In genomic region chr19:35901854-35902661, GRCh38 we compare ENCODE assay signal across 1 cellular context.
TF ChIP-seq lines count a peak whose summit lies in the region.

A gene with protein sequence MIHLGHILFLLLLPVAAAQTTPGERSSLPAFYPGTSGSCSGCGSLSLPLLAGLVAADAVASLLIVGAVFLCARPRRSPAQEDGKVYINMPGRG (plus strand): TSS chr19:35902529. CDS start chr19:35902594, 65 bp downstream.

TF ChIP-seq in HCT116, 20 proteins besides CTCF, POLR2A, EP300 and RAD21 (continued from another document):
- TF ChIP-seq, protein P1, sequence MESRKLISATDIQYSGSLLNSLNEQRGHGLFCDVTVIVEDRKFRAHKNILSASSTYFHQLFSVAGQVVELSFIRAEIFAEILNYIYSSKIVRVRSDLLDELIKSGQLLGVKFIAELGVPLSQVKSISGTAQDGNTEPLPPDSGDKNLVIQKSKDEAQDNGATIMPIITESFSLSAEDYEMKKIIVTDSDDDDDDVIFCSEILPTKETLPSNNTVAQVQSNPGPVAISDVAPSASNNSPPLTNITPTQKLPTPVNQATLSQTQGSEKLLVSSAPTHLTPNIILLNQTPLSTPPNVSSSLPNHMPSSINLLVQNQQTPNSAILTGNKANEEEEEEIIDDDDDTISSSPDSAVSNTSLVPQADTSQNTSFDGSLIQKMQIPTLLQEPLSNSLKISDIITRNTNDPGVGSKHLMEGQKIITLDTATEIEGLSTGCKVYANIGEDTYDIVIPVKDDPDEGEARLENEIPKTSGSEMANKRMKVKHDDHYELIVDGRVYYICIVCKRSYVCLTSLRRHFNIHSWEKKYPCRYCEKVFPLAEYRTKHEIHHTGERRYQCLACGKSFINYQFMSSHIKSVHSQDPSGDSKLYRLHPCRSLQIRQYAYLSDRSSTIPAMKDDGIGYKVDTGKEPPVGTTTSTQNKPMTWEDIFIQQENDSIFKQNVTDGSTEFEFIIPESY (IDR thresholded peaks at IDR 0.05; ENCODE audit: extremely low read depth, insufficient replicate concordance, low read length) = no peak
